22 cellular contexts compared by ENCODE assay signal in genomic region chr6:36691612-36692011, GRCh38. TPM values are rescaled to one million over a fixed set of nuclear protein-coding genes. Genes with fewer than 3 reads are reported as not detected.
DNase-seq lines count a peak whose midpoint lies in the region; FAIRE-seq and TF ChIP-seq lines count a peak whose summit lies in the region.
"Had no signal": no experiment of that assay in that cellular context is flagged by ENCODE, and none has a peak within 500 bp of the region (broad histone marks: within the 10 kb centered on the region; RNA-seq: fewer than 3 reads in every experiment).

No MANE protein-coding gene starts in this region.

- H2AFZ ChIP-seq in OCI-LY7 (ENCODE audit: low read length) (no peak overlapping the region; the same call in 1 of the 2 replicates), keratinocyte (ENCODE audit: control insufficient read depth, low read length) (no peak overlapping the region)

- intact Hi-C loops in activated CD4-positive, alpha-beta T cell treated with anti-CD3 and anti-CD28 coated beads, Interleukin-2, amount 10 ng/mL, durations not matched to agents 24 days and 14 days (cut with micrococcal nuclease) = no loop called here
- intact Hi-C loops in OCI-LY7 (cut with micrococcal nuclease; ENCODE audit: unreplicated experiment) = no loop called here

- no peak overlapping the region for H3K4me3 ChIP-seq in BLaER1 treated with 17β-estradiol and CSF1 and Interleukin-3, amounts not matched to agents 10 nM and 100 nM
- no peak overlapping the region for H3K4me3 ChIP-seq in OCI-LY7 (ENCODE audit: low read depth, low read length, poor library complexity, severe bottlenecking)
- H3K4me3 ChIP-seq in keratinocyte (ENCODE audit: control insufficient read depth in 2 of 3, extremely low read depth in 1 of 3, insufficient read depth in 2 of 3, low read depth in 1 of 3, low read length in 3 of 3) = no peak overlapping the region
- H3K4me3 ChIP-seq: dorsolateral prefrontal cortex, skin epidermis had no signal

- peaks cover 21 to 62% (median 41%) of the 10 kb centered on the region in 11 experiments for H4K20me1 ChIP-seq in BLaER1 treated with 17β-estradiol and CSF1 and Interleukin-3, amounts not matched to agents 10 nM and 100 nM
- H4K20me1 ChIP-seq in OCI-LY7 (ENCODE audit: insufficient read depth, low read length) (no peaks in the 10 kb centered on the region), keratinocyte (ENCODE audit: control insufficient read depth, extremely low read depth, insufficient read depth, low read length) (peaks cover 5% of the 10 kb centered on the region)

- peaks cover 5 to 18% (median 15%) of the 10 kb centered on the region in 11 experiments for H3K36me3 ChIP-seq in BLaER1 treated with 17β-estradiol and CSF1 and Interleukin-3, amounts not matched to agents 10 nM and 100 nM
- H3K36me3 ChIP-seq in OCI-LY7 (ENCODE audit: insufficient read depth, low read length) = no peaks in the 10 kb centered on the region
- peaks cover 4 to 6% of the 10 kb centered on the region in 2 experiments for H3K36me3 ChIP-seq in keratinocyte (ENCODE audit: control insufficient read depth in 2 of 2, extremely low read depth in 1 of 2, insufficient read depth in 2 of 2, low read length in 2 of 2)

- FAIRE-seq in keratinocyte (lab: Jason Lieb, UNC) = no peak
- FAIRE-seq: A204.1, G401.6 had no signal

- H3K79me2 ChIP-seq in OCI-LY7 (ENCODE audit: insufficient read depth, low read depth, low read length) = no peaks in the 10 kb centered on the region
- no peaks in the 10 kb centered on the region for H3K79me2 ChIP-seq in keratinocyte (ENCODE audit: control insufficient read depth, insufficient read depth, low read length)

- no peaks in the 10 kb centered on the region; a peak in 1 of 22 replicates for H3K9me3 ChIP-seq in BLaER1 treated with 17β-estradiol and CSF1 and Interleukin-3, amounts not matched to agents 10 nM and 100 nM (replicated peaks in 1 of 11)
- H3K9me3 ChIP-seq in OCI-LY7 (ENCODE audit: low read length) (no peaks in the 10 kb centered on the region), keratinocyte (ENCODE audit: control insufficient read depth, low read depth, low read length) (no peaks in the 10 kb centered on the region)

- POLR2A ChIA-PET in activated CD4-positive, alpha-beta T cell treated with anti-CD3 and anti-CD28 coated beads, Interleukin-2, amount 10 ng/mL, durations not matched to agents 7 days and 5 days (lab: Charles Lee) = no interaction called here
- POLR2A ChIA-PET in OCI-LY7 (lab: Charles Lee) = interaction anchor here (0.7 to 1.3 kb wide), 3 partner anchors 8 to 83 kb away, joined by 3 to 6 read pairs (median 4); no protein-coding TSS in a partner anchor

- H3K36me3 Mint-ChIP-seq in activated CD4-positive, alpha-beta T cell treated with anti-CD3 and anti-CD28 coated beads, Interleukin-2, amount 10 ng/mL, durations not matched to agents 7 days and 5 days (ENCODE audit: low read depth) = peaks cover 7% of the 10 kb centered on the region
- H3K36me3 Mint-ChIP-seq in activated CD4-positive, alpha-beta T cell treated with anti-CD3 and anti-CD28 coated beads, Interleukin-2, amount 10 ng/mL, durations not matched to agents 24 days and 14 days (ENCODE audit: low read depth) = peaks cover 10% of the 10 kb centered on the region

- H3K4me1 ChIP-seq in BLaER1 treated with 17β-estradiol and CSF1 and Interleukin-3, amounts not matched to agents 10 nM and 100 nM = peaks cover 25 to 56% (median 46%) of the 10 kb centered on the region in 10 experiments
- peaks cover 38% of the 10 kb centered on the region for H3K4me1 ChIP-seq in OCI-LY7 (ENCODE audit: insufficient read depth, low read length, poor library complexity, severe bottlenecking)
- peaks cover 28% of the 10 kb centered on the region for H3K4me1 ChIP-seq in keratinocyte (ENCODE audit: control insufficient read depth, extremely low read depth, insufficient read depth, low read length)
- H3K4me1 ChIP-seq: foreskin keratinocyte had no signal

- no peak for TF ChIP-seq CTCF in OCI-LY7 (conservative IDR thresholded peaks at IDR 0.05; ENCODE audit: low read length)
- no peak for TF ChIP-seq CTCF in keratinocyte (optimal IDR thresholded peaks at IDR 0.05 in 1 of 3, IDR thresholded peaks at IDR 0.05 in 1 of 3, conservative IDR thresholded peaks at IDR 0.05 in 1 of 3; ENCODE audit: extremely low read depth in 1 of 3, insufficient read depth in 2 of 3, low read length in 3 of 3)

- peak overlapping the region; percentile 83 for H3K27ac Mint-ChIP-seq in activated CD4-positive, alpha-beta T cell treated with anti-CD3 and anti-CD28 coated beads, Interleukin-2, amount 10 ng/mL, durations not matched to agents 7 days and 5 days
- H3K27ac Mint-ChIP-seq in activated CD4-positive, alpha-beta T cell treated with anti-CD3 and anti-CD28 coated beads, Interleukin-2, amount 10 ng/mL, durations not matched to agents 24 days and 14 days = no peak overlapping the region

- H3K4me1 Mint-ChIP-seq in activated CD4-positive, alpha-beta T cell treated with anti-CD3 and anti-CD28 coated beads, Interleukin-2, amount 10 ng/mL, durations not matched to agents 7 days and 5 days = peaks cover 44% of the 10 kb centered on the region
- peaks cover 46% of the 10 kb centered on the region for H3K4me1 Mint-ChIP-seq in activated CD4-positive, alpha-beta T cell treated with anti-CD3 and anti-CD28 coated beads, Interleukin-2, amount 10 ng/mL, durations not matched to agents 24 days and 14 days

- H3K9me3 Mint-ChIP-seq in activated CD4-positive, alpha-beta T cell treated with anti-CD3 and anti-CD28 coated beads, Interleukin-2, amount 10 ng/mL, durations not matched to agents 7 days and 5 days = no peaks in the 10 kb centered on the region
- no peaks in the 10 kb centered on the region for H3K9me3 Mint-ChIP-seq in activated CD4-positive, alpha-beta T cell treated with anti-CD3 and anti-CD28 coated beads, Interleukin-2, amount 10 ng/mL, durations not matched to agents 24 days and 14 days
- H3K9me3 Mint-ChIP-seq: T-cell had no signal

- H3K4me3 Mint-ChIP-seq in activated CD4-positive, alpha-beta T cell treated with anti-CD3 and anti-CD28 coated beads, Interleukin-2, amount 10 ng/mL, durations not matched to agents 7 days and 5 days = no peak overlapping the region
- H3K4me3 Mint-ChIP-seq in activated CD4-positive, alpha-beta T cell treated with anti-CD3 and anti-CD28 coated beads, Interleukin-2, amount 10 ng/mL, durations not matched to agents 24 days and 14 days = no peak overlapping the region
- H3K4me3 Mint-ChIP-seq: T-cell had no signal

- H3K4me2 ChIP-seq in BLaER1 treated with 17β-estradiol and CSF1 and Interleukin-3, amounts not matched to agents 10 nM and 100 nM = peak overlapping the region; percentile 50 to 86 (median 70)
- H3K4me2 ChIP-seq in OCI-LY7 (ENCODE audit: low read length) = peak overlapping the region; percentile 50
- peak overlapping the region; percentile 17 for H3K4me2 ChIP-seq in keratinocyte (ENCODE audit: control insufficient read depth, extremely low read depth, insufficient read depth, low read depth, low read length)

- H3K9ac ChIP-seq in BLaER1 treated with 17β-estradiol and CSF1 and Interleukin-3, amounts not matched to agents 10 nM and 100 nM = 0 out of 22 replicates have a peak overlapping the region, but pooled peaks of 1 of the 11 experiments have one; percentile 29
- H3K9ac ChIP-seq in keratinocyte (ENCODE audit: control insufficient read depth, extremely low read depth, insufficient read depth, low read length) = no peak overlapping the region

- H3K9me1 ChIP-seq in keratinocyte (ENCODE audit: control insufficient read depth, extremely low read depth, insufficient read depth, low read length) = peaks cover 4% of the 10 kb centered on the region

- CTCF ChIA-PET in activated CD4-positive, alpha-beta T cell treated with anti-CD3 and anti-CD28 coated beads, Interleukin-2, amount 10 ng/mL, durations not matched to agents 7 days and 5 days (lab: Charles Lee) = interaction anchor here (1.1 kb wide), 1 partner anchor 9 kb away, joined by 4 read pairs; no protein-coding TSS in a partner anchor
- CTCF ChIA-PET in OCI-LY7 (lab: Charles Lee; ENCODE audit: unreplicated experiment) = no interaction called here

- dilution Hi-C loops in keratinocyte (cut with MboI; ENCODE audit: extremely low pct_ligation_motif_present, low sequenced_read_pairs) = no loop called here

- no peaks in the 10 kb centered on the region for H3K27me3 ChIP-seq in BLaER1 treated with 17β-estradiol and CSF1 and Interleukin-3, amounts not matched to agents 10 nM and 100 nM
- no peaks in the 10 kb centered on the region for H3K27me3 ChIP-seq in keratinocyte (ENCODE audit: control insufficient read depth, extremely low read depth, insufficient read depth, low read length)
- H3K27me3 ChIP-seq: dorsolateral prefrontal cortex, foreskin keratinocyte had no signal

- BruUV-seq in OCI-LY7 (replicated peaks; lab: Mats Ljungman, UMichigan) = no TSS peak

- DNase-seq in activated CD4-positive, alpha-beta T cell treated with anti-CD3 and anti-CD28 coated beads, Interleukin-2, amount 10 ng/mL, durations not matched to agents 7 days and 5 days = no peak
- DNase-seq in activated CD4-positive, alpha-beta T cell treated with anti-CD3 and anti-CD28 coated beads, Interleukin-2, amount 10 ng/mL, durations not matched to agents 24 days and 14 days = no peak
- DNase-seq in OCI-LY7 (ENCODE audit: low spot score) (no peak), keratinocyte (ENCODE audit: low read depth, low spot score) (no peak), cortex of kidney (lab: John Stamatoyannopoulos, UW) (no peak), AG08396 (ENCODE audit: low spot score) (no peak), NCI-H526 (lab: John Stamatoyannopoulos, UW) (no peak)
- DNase-seq: DMS 273 treated with DMSO at 0.1 percent for 48 hours; hippocampal formation; NCI-H748 treated with DMSO at 0.1 percent for 48 hours; SHP77 treated with DMSO at 0.1 percent for 48 hours; stimulated activated CD4-positive, alpha-beta T cell treated with anti-CD3 and anti-CD28 coated beads, Interleukin-4, amount 100 ng/mL, for 1 hour had no signal

- no peaks in the 10 kb centered on the region for H3K9me2 ChIP-seq in OCI-LY7 (ENCODE audit: insufficient read depth, low read length)

- peak overlapping the region in 7 of 11 experiments; percentile 6 to 59 (median 26); a peak in 9 of 22 replicates for H3K27ac ChIP-seq in BLaER1 treated with 17β-estradiol and CSF1 and Interleukin-3, amounts not matched to agents 10 nM and 100 nM
- H3K27ac ChIP-seq in OCI-LY7 (ENCODE audit: low read depth, low read length, poor library complexity, severe bottlenecking) (no peak overlapping the region), keratinocyte (ENCODE audit: control insufficient read depth, insufficient read depth, low read length) (no peak overlapping the region)
- H3K27ac ChIP-seq: dorsolateral prefrontal cortex, epithelial cell of prostate, foreskin keratinocyte had no signal

- no peaks in the 10 kb centered on the region for H3K27me3 Mint-ChIP-seq in activated CD4-positive, alpha-beta T cell treated with anti-CD3 and anti-CD28 coated beads, Interleukin-2, amount 10 ng/mL, durations not matched to agents 7 days and 5 days
- H3K27me3 Mint-ChIP-seq in activated CD4-positive, alpha-beta T cell treated with anti-CD3 and anti-CD28 coated beads, Interleukin-2, amount 10 ng/mL, durations not matched to agents 24 days and 14 days = no peaks in the 10 kb centered on the region
- H3K27me3 Mint-ChIP-seq: T-cell had no signal

RNA-seq across cellular contexts. Expression of gene RAB44, which starts 6.0 kb away (rescaled TPM):
- under 1 TPM; 0.08 to 0.15 TPM for total RNA-seq in activated CD4-positive, alpha-beta T cell treated with anti-CD3 and anti-CD28 coated beads, Interleukin-2, amount 10 ng/mL, durations not matched to agents 7 days and 5 days
- total RNA-seq in activated CD4-positive, alpha-beta T cell treated with anti-CD3 and anti-CD28 coated beads, Interleukin-2, amount 10 ng/mL, durations not matched to agents 24 days and 14 days = 0.07 TPM in 1 of 2 replicates, not detected in the other
- total RNA-seq in OCI-LY7 (2014; rRNA removed; shearing (Covaris generic)) = 0.03 and 0.09 TPM in 2 replicates
- not detected in 2 replicates for total RNA-seq in OCI-LY7 (2022)
- 0.03 TPM in 2 of 3 replicates, not detected in the other for polyA plus RNA-seq in keratinocyte
- polyA plus RNA-seq in keratinocyte (2011; ENCODE audit: low read depth) = 0.07 TPM
- polyA plus RNA-seq in keratinocyte (2011; cell fraction: cytosol; rRNA removed) = not detected in 2 replicates
- polyA plus RNA-seq in keratinocyte (2011; cell fraction: nucleus; rRNA removed) = 0.03 and 0.05 TPM in 2 replicates
- polyA plus RNA-seq in keratinocyte (2012; ENCODE audit: low replicate concordance) = 0.13 TPM in 1 of 2 replicates, not detected in the other
- not detected in 3 replicates for polyA minus RNA-seq in keratinocyte
- polyA minus RNA-seq in keratinocyte (2011; cell fraction: cytosol; rRNA and poly(A)+ RNA removed) = not detected
- polyA minus RNA-seq in keratinocyte (2011; cell fraction: nucleus; rRNA and poly(A)+ RNA removed) = not detected in 2 replicates
- total RNA-seq: activated CD8-positive, alpha-beta memory T cell treated with anti-CD3 and anti-CD28 coated beads for 36 hours; foreskin keratinocyte; pulmonary artery endothelial cell had no signal

RNA-seq across cellular contexts. Expression of gene CDKN1A, which starts 13.1 kb away (rescaled TPM):
- 10 to 100 TPM; 36.7 to 39.5 TPM for total RNA-seq in activated CD4-positive, alpha-beta T cell treated with anti-CD3 and anti-CD28 coated beads, Interleukin-2, amount 10 ng/mL, durations not matched to agents 7 days and 5 days
- total RNA-seq in activated CD4-positive, alpha-beta T cell treated with anti-CD3 and anti-CD28 coated beads, Interleukin-2, amount 10 ng/mL, durations not matched to agents 24 days and 14 days = 77.8 and 82.7 TPM in 2 replicates
- 0.13 and 0.41 TPM in 2 replicates for total RNA-seq in OCI-LY7 (2014; rRNA removed; shearing (Covaris generic))
- 1.2 and 1.3 TPM in 2 replicates for total RNA-seq in OCI-LY7 (2022)
- 146 to 355 TPM (median 185 TPM) in 3 replicates for polyA plus RNA-seq in keratinocyte
- polyA plus RNA-seq in keratinocyte (2011; ENCODE audit: low read depth) = 276 TPM
- polyA plus RNA-seq in keratinocyte (2011; cell fraction: cytosol; rRNA removed) = 287 and 301 TPM in 2 replicates
- polyA plus RNA-seq in keratinocyte (2011; cell fraction: nucleus; rRNA removed) = 268 and 303 TPM in 2 replicates
- polyA plus RNA-seq in keratinocyte (2012; ENCODE audit: low replicate concordance) = 138 and 909 TPM in 2 replicates
- 99.2 to 245 TPM (median 161 TPM) in 3 replicates for polyA minus RNA-seq in keratinocyte
- 223 TPM for polyA minus RNA-seq in keratinocyte (2011; cell fraction: cytosol; rRNA and poly(A)+ RNA removed)
- polyA minus RNA-seq in keratinocyte (2011; cell fraction: nucleus; rRNA and poly(A)+ RNA removed) = 123 and 125 TPM in 2 replicates

Comparison
In these comparisons a context has a peak if more than half of its experiments do, and no peak if none do; other contexts are left out.
1. H3K27ac ChIP-seq: peak in BLaER1 treated with 17β-estradiol and CSF1 and Interleukin-3, amounts not matched to agents 10 nM and 100 nM (7 of 11); none in OCI-LY7 (single experiment) and keratinocyte (single experiment).
2. H3K4me2 ChIP-seq: peak in every context shown above with its lines; median percentile 70 in BLaER1 treated with 17β-estradiol and CSF1 and Interleukin-3, amounts not matched to agents 10 nM and 100 nM; 50 in OCI-LY7; 17 in keratinocyte.
3. RNA of gene CDKN1A, which starts 13.1 kb away (total RNA-seq): 77.8 to 82.7 TPM in activated CD4-positive, alpha-beta T cell treated with anti-CD3 and anti-CD28 coated beads, Interleukin-2, amount 10 ng/mL, durations not matched to agents 24 days and 14 days and 36.7 to 39.5 TPM in activated CD4-positive, alpha-beta T cell treated with anti-CD3 and anti-CD28 coated beads, Interleukin-2, amount 10 ng/mL, durations not matched to agents 7 days and 5 days; 0.13 to 1.3 TPM in OCI-LY7; every median in the first group is over 10 times any median in the second.